Comparison of ENCODE assay signal across 21 cellular contexts in the genomic region with DNA sequence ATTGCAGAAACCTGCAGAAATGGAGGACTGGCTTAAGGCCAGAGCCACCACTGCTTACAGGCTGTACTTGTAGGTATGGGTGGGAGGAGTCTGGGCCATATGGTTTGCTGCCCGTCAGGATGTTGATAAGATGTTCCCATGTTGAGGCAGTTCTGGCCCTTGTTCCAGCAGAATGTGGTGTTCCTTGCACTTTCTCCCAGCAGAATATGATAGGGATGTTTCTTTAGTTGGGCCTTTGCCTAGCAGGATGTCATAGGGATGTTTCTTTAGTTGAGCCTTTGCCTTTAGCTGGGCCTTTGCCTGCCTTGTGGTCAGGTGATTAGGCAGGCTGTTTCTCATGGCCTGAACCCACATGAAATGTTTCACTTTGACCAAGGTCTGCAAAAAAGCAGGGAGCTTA.
"Had no signal": no experiment of that assay in that cellular context is flagged by ENCODE, and none has a peak within 500 bp of the region (broad histone marks: within the 10 kb centered on the region; RNA-seq: fewer than 3 reads in every experiment).

No MANE protein-coding gene starts in this region.

- H3K27me3 ChIP-seq: ascending aorta, pancreas had no signal

- H3K4me1 ChIP-seq: ascending aorta, foreskin keratinocyte, pancreas had no signal

- ATAC-seq: activated CD4-positive, CD25-positive, alpha-beta regulatory T cell treated with anti-CD3 and anti-CD28 coated beads, Interleukin-2, amount 50 U/mL, for 24 hours; activated T-helper 17 cell treated with anti-CD3 and anti-CD28 coated beads, Interleukin-2, amount 50 U/mL, for 72 hours; foreskin keratinocyte had no signal

- H3K27ac Mint-ChIP-seq: activated T-helper 17 cell treated with anti-CD3 and anti-CD28 coated beads, Interleukin-2, amount 50 U/mL, for 72 hours; naive B cell; type B pancreatic cell had no signal

- H3K4me3 ChIP-seq: ascending aorta, pancreas, SK-N-MC had no signal

- FAIRE-seq: islet of Langerhans, pancreas had no signal

- DNase-seq: activated naive CD4-positive, alpha-beta T cell treated with Interleukin-2 at 50 U/mL for 16 hours; activated T-cell treated with anti-CD3 and anti-CD28 coated beads for 4 hours; central memory CD4-positive, alpha-beta T cell; cortex of kidney; effector CD8-positive, alpha-beta T cell; foreskin keratinocyte; head of caudate nucleus; mammary epithelial cell; naive B cell; stimulated activated CD4-positive, alpha-beta T cell treated with anti-CD3 and anti-CD28 coated beads, Interleukin-15, amount 100 ng/mL, for 24 hours; stimulated activated CD4-positive, alpha-beta T cell treated with anti-CD3 and anti-CD28 coated beads, Interleukin-4, amount 100 ng/mL, for 24 hours; stimulated activated naive CD4-positive, alpha-beta T cell; substantia nigra; T-helper 9 cell had no signal

- H3K27ac ChIP-seq: ascending aorta, foreskin keratinocyte, pancreas, SK-N-MC had no signal

- H3K36me3 Mint-ChIP-seq: naive B cell had no signal

- H3K36me3 ChIP-seq: ascending aorta, pancreas had no signal

- H3K9me3 ChIP-seq: pancreas had no signal
